In genomic region chr17:30393911-30394867, GRCh38 we compare ENCODE assay signal across 11 cellular contexts.
"Had no signal": no experiment of that assay in that cellular context is flagged by ENCODE, and none has a peak within 500 bp of the region (broad histone marks: within the 10 kb centered on the region; RNA-seq: fewer than 3 reads in every experiment).

No MANE protein-coding gene starts in this region.

- H3K4me1 ChIP-seq: breast epithelium, tibial nerve had no signal

- DNase-seq: activated CD4-positive, alpha-beta memory T cell treated with anti-CD3 and anti-CD28 coated beads, Interleukin-2, amount 10 ng/mL, durations not matched to agents 7 days and 5 days; activated gamma-delta T cell; activated T-cell treated with anti-CD3 and anti-CD28 coated beads, Interleukin-2, amount 50 U/mL, for 48 hours; aorta; hypothalamus; kidney glomerular epithelial cell; small intestine; T-helper 9 cell had no signal

- H3K27me3 Mint-ChIP-seq: activated CD4-positive, alpha-beta memory T cell treated with anti-CD3 and anti-CD28 coated beads, Interleukin-2, amount 10 ng/mL, durations not matched to agents 7 days and 5 days had no signal

- H3K27ac Mint-ChIP-seq: activated CD4-positive, alpha-beta memory T cell treated with anti-CD3 and anti-CD28 coated beads, Interleukin-2, amount 10 ng/mL, durations not matched to agents 7 days and 5 days; mesothelial cell of epicardium had no signal

- H3K36me3 ChIP-seq: breast epithelium had no signal

- H3K9me3 Mint-ChIP-seq: activated CD4-positive, alpha-beta memory T cell treated with anti-CD3 and anti-CD28 coated beads, Interleukin-2, amount 10 ng/mL, durations not matched to agents 7 days and 5 days; mesothelial cell of epicardium had no signal

- H3K4me3 ChIP-seq: breast epithelium, tibial nerve had no signal

- H3K4me3 Mint-ChIP-seq: activated CD4-positive, alpha-beta memory T cell treated with anti-CD3 and anti-CD28 coated beads, Interleukin-2, amount 10 ng/mL, durations not matched to agents 7 days and 5 days; mesothelial cell of epicardium had no signal

- H3K27me3 ChIP-seq: breast epithelium, tibial nerve had no signal

- H3K27ac ChIP-seq: breast epithelium, tibial nerve had no signal
